ENCODE assay signal across 8 cellular contexts in the genomic region with DNA sequence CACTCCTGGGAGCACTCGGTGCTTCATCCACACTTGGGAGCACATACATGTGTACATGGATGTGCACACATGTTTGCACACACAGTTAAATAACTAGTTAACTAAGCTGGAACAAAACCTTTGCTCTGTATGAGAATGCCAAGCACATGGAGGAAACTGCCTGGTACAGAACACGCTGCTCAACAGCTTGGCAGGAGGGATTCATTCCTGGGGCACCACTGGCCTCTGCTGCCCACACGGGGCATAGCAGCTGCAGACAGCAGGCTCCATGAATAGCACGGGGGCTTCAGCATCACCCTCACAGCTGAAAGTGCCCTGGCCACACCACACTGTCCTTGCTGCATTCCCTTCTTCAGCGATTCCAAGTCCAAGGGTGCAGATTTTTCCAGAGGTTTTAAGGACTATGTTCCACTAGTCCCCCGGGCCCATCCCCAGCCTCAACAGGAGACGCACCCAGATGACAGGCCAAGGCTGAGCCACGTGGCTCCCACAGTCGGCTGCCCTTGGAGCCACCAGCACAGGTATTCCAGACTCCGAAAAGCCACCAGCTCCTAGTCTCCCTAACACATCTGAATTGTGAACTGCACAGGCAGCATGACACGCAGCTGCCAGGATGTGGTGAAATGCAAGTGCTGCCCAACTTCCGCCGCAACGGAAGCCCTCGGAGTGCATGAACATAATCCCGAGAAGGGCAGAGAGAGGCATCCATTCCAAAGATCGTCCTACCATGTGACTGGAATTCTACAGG. TPM values are rescaled to one million over a fixed set of nuclear protein-coding genes. Genes with fewer than 3 reads are reported as not detected.
DNase-seq lines count a peak whose midpoint lies in the region; ATAC-seq, FAIRE-seq and TF ChIP-seq lines count a peak whose summit lies in the region.

No MANE protein-coding gene starts in this region.

- H3K9ac ChIP-seq in BLaER1 (peak overlapping the region; percentile 71), GM23248 (no peak overlapping the region)

- peaks cover 4% of the 10 kb centered on the region for H3K9me3 Mint-ChIP-seq in activated naive CD4-positive, alpha-beta T cell treated with anti-CD3 and anti-CD28 coated beads, Interleukin-2, amount 10 ng/mL, durations not matched to agents 7 days and 5 days

- peaks cover 70% of the 10 kb centered on the region for H3K4me1 ChIP-seq in BLaER1
- peaks cover 2% of the 10 kb centered on the region; the same call in 1 of the 2 replicates for H3K4me1 ChIP-seq in GM23248 (ENCODE audit: insufficient read depth)
- peaks cover 7 to 14% (median 9%) of the 10 kb centered on the region in 3 donors for H3K4me1 ChIP-seq in pancreas

- H3K4me2 ChIP-seq in BLaER1 = peak overlapping the region; percentile 71
- no peak overlapping the region for H3K4me2 ChIP-seq in GM23248 (ENCODE audit: unreplicated experiment)

- no peak overlapping the region for H2AFZ ChIP-seq in GM23248

- ATAC-seq in pancreas (peak; percentile 67 to 87 (median 81)), HG03175 (IDR thresholded peaks at IDR 0.05; ENCODE audit: unreplicated experiment) (no peak)

- no peaks in the 10 kb centered on the region; the same call in 1 of the 2 replicates for H3K79me2 ChIP-seq in GM23248 (ENCODE audit: insufficient read depth)

- peak overlapping the region; percentile 91 for H3K27ac ChIP-seq in BLaER1
- H3K27ac ChIP-seq in GM23248 = no peak overlapping the region
- H3K27ac ChIP-seq in pancreas = no peak overlapping the region

- CTCF ChIA-PET in activated naive CD4-positive, alpha-beta T cell treated with anti-CD3 and anti-CD28 coated beads, Interleukin-2, amount 10 ng/mL, durations not matched to agents 7 days and 5 days (lab: Charles Lee) = interaction anchor here (0.5 to 2.5 kb wide), 4 partner anchors 9 to 1409 kb away, joined by 3 to 9 read pairs (median 6); no protein-coding TSS in a partner anchor

- in situ Hi-C loops in GM23248 (cut with MboI) = loop anchor here (10.0 kb wide), 1 partner anchor 461 kb away; no protein-coding TSS in a partner anchor

- peaks cover 5% of the 10 kb centered on the region for H3K4me1 Mint-ChIP-seq in activated naive CD4-positive, alpha-beta T cell treated with anti-CD3 and anti-CD28 coated beads, Interleukin-2, amount 10 ng/mL, durations not matched to agents 7 days and 5 days

- FAIRE-seq in pancreas (lab: Jason Lieb, UNC) = no peak

- no peaks in the 10 kb centered on the region for H3F3A ChIP-seq in GM23248 (ENCODE audit: insufficient read depth)

- H4K20me1 ChIP-seq in BLaER1 (no peaks in the 10 kb centered on the region), GM23248 (ENCODE audit: insufficient read depth) (no peaks in the 10 kb centered on the region)

- H3K27ac Mint-ChIP-seq in activated naive CD4-positive, alpha-beta T cell treated with anti-CD3 and anti-CD28 coated beads, Interleukin-2, amount 10 ng/mL, durations not matched to agents 7 days and 5 days = peak overlapping the region; percentile 45

- 63 to 67% methylated on average over 17 of the region's 17 CpGs for WGBS in GM23248 (ENCODE audit: low coverage in 1 of 2, low lambda C conversion rate in 2 of 2, missing lambda C conversion rate in 2 of 2), 2 experiments
- WGBS in pancreas, 2 donors = 61 to 66% methylated on average over 17 of the region's 17 CpGs

- H3K4me3 Mint-ChIP-seq in activated naive CD4-positive, alpha-beta T cell treated with anti-CD3 and anti-CD28 coated beads, Interleukin-2, amount 10 ng/mL, durations not matched to agents 7 days and 5 days = no peak overlapping the region

- H3K36me3 ChIP-seq in BLaER1 (peaks cover 49% of the 10 kb centered on the region), GM23248 (ENCODE audit: low read depth) (no peaks in the 10 kb centered on the region), pancreas (no peaks in the 10 kb centered on the region)

- H3K9me3 ChIP-seq in BLaER1 (no peaks in the 10 kb centered on the region), GM23248 (ENCODE audit: low read depth) (no peaks in the 10 kb centered on the region), pancreas (no peaks in the 10 kb centered on the region)

- H3K4me3 ChIP-seq in BLaER1 = peak overlapping the region; percentile 34; the same call in 1 of the 2 replicates
- H3K4me3 ChIP-seq in GM23248 = no peak overlapping the region
- no peak overlapping the region for H3K4me3 ChIP-seq in pancreas

- H3K27me3 ChIP-seq in BLaER1 (no peaks in the 10 kb centered on the region), GM23248 (replicated peaks; ENCODE audit: insufficient read depth) (no peaks in the 10 kb centered on the region), pancreas (no peaks in the 10 kb centered on the region)

- H3K9me2 ChIP-seq in GM23248 (ENCODE audit: insufficient read depth) = no peaks in the 10 kb centered on the region

- peaks cover 23% of the 10 kb centered on the region for H3K36me3 Mint-ChIP-seq in activated naive CD4-positive, alpha-beta T cell treated with anti-CD3 and anti-CD28 coated beads, Interleukin-2, amount 10 ng/mL, durations not matched to agents 7 days and 5 days

- no peaks in the 10 kb centered on the region for H3K27me3 Mint-ChIP-seq in activated naive CD4-positive, alpha-beta T cell treated with anti-CD3 and anti-CD28 coated beads, Interleukin-2, amount 10 ng/mL, durations not matched to agents 7 days and 5 days

- intact Hi-C loops in pancreas (cut with DNase I) = loop anchor here in 2 of 3 donors (5.0 to 10.0 kb wide), 2 partner anchors 461 to 468 kb away; no protein-coding TSS in a partner anchor

- TF ChIP-seq CTCF in pancreas (IDR thresholded peaks at IDR 0.05) = peak; percentile 47 to 78 (median 66)

- DNase-seq in GM23248 = peak; percentile 75
- peak; percentile 62 for DNase-seq in NOMO-1 treated with DMSO at 0.1 percent for 48 hours (lab: John Stamatoyannopoulos, UW; ENCODE audit: unreplicated experiment)
- peak; percentile 56 for DNase-seq in activated naive CD4-positive, alpha-beta T cell treated with anti-CD3 and anti-CD28 coated beads, Interleukin-2, amount 10 ng/mL, durations not matched to agents 7 days and 5 days
- peak; percentile 69 for DNase-seq in globus pallidus (ENCODE audit: low spot score)
- peak; percentile 36 to 88 (median 70) for DNase-seq in pancreas
- no peak for DNase-seq in activated gamma-delta T cell (lab: John Stamatoyannopoulos, UW)

RNA-seq across cellular contexts. Expression of a gene that starts 16.9 kb away (rescaled TPM):
- total RNA-seq in GM23248 (2014; rRNA removed; shearing (Covaris generic)) = 4.0 and 7.8 TPM in 2 replicates
- 4.2 and 4.4 TPM in 2 replicates for polyA plus RNA-seq in GM23248 (2016; fragmentation: Nextera tagmentation; extraction: Ambion mirVana)
- total RNA-seq in pancreas = 1 to 10 TPM; 4.0 to 8.3 (median 4.8) TPM
- 1 to 10 TPM; 7.6 to 9.7 TPM for polyA plus RNA-seq in pancreas
